24 cellular contexts compared by ENCODE assay signal in genomic region chr3:35295875-35296274, GRCh38.
"Had no signal": no experiment of that assay in that cellular context is flagged by ENCODE, and none has a peak within 500 bp of the region (broad histone marks: within the 10 kb centered on the region; RNA-seq: fewer than 3 reads in every experiment).

No MANE protein-coding gene starts in this region.

- H3K4me3 ChIP-seq: cardiac muscle cell, PC-9, SK-N-MC had no signal

- H3K36me3 Mint-ChIP-seq: activated CD4-positive, alpha-beta memory T cell treated with anti-CD3 and anti-CD28 coated beads for 36 hours; activated naive CD8-positive, alpha-beta T cell; T-cell had no signal

- H3K27ac Mint-ChIP-seq: activated CD4-positive, alpha-beta memory T cell treated with anti-CD3 and anti-CD28 coated beads for 36 hours; activated CD4-positive, alpha-beta T cell treated with anti-CD3 and anti-CD28 coated beads, Interleukin-2, amount 10 ng/mL, durations not matched to agents 7 days and 5 days; activated naive CD4-positive, alpha-beta T cell treated with anti-CD3 and anti-CD28 coated beads for 36 hours; T-cell had no signal

- H3K27me3 ChIP-seq: brain microvascular endothelial cell, cardiac muscle cell had no signal

- DNase-seq: activated CD4-positive, alpha-beta memory T cell treated with anti-CD3 and anti-CD28 coated beads for 36 hours; activated CD4-positive, CD25-positive, alpha-beta regulatory T cell; activated CD8-positive, alpha-beta memory T cell treated with anti-CD3 and anti-CD28 coated beads for 24 hours; activated gamma-delta T cell; activated T-cell treated with anti-CD3 and anti-CD28 coated beads, Interleukin-2, amount 50 U/mL, for 4 hours; amygdala; cerebellar nuclear complex; NCI-H1105 treated with DMSO at 0.1 percent for 48 hours; NCI-H1436 treated with DMSO at 0.1 percent for 48 hours; NCI-H187; NCI-H2081; NCI-H510A treated with DMSO at 0.1 percent for 48 hours; NCI-H69; PC-9; SHP77 treated with DMSO at 0.1 percent for 48 hours; T-cell; T1000 had no signal

- H3K4me3 Mint-ChIP-seq: activated CD4-positive, alpha-beta memory T cell treated with anti-CD3 and anti-CD28 coated beads for 36 hours; activated CD4-positive, alpha-beta T cell treated with anti-CD3 and anti-CD28 coated beads, Interleukin-2, amount 10 ng/mL, durations not matched to agents 7 days and 5 days; activated naive CD4-positive, alpha-beta T cell treated with anti-CD3 and anti-CD28 coated beads for 36 hours; activated naive CD8-positive, alpha-beta T cell; activated T-cell treated with anti-CD3 and anti-CD28 coated beads, Interleukin-2, amount 50 U/mL, for 4 hours; T-cell had no signal

- H3K27me3 Mint-ChIP-seq: activated CD4-positive, alpha-beta memory T cell treated with anti-CD3 and anti-CD28 coated beads for 36 hours; T-cell had no signal

- H3K36me3 ChIP-seq: brain microvascular endothelial cell, cardiac muscle cell had no signal

- H3K27ac ChIP-seq: brain microvascular endothelial cell, cardiac muscle cell, PC-9, SK-N-MC, VCaP had no signal
